Comparison of ENCODE assay signal across 28 cellular contexts in the genomic region with DNA sequence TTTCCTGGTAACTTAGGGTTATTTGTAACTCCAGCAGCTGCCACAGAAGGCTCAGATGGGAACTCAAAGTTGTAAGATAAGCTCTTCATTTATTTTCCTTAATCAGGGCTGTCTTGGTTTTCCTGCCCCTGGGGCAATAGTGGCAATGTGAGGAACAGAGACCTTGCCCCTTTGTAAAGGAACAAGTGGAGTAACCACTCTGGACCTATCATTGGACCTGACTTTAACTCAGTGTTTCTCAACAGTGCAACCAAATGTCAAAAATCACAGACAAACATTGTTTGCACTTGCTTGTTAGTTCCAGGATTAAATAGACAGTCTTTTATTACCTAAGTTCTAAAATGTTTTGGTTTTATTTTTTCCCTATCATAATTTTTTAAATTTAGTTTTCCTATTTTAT. TPM values are rescaled to one million over a fixed set of nuclear protein-coding genes. Genes with fewer than 3 reads are reported as not detected.
"Had no signal": no experiment of that assay in that cellular context is flagged by ENCODE, and none has a peak within 500 bp of the region (broad histone marks: within the 10 kb centered on the region; RNA-seq: fewer than 3 reads in every experiment).

No MANE protein-coding gene starts in this region.

- H3K27me3 ChIP-seq: colonic mucosa, dorsolateral prefrontal cortex, esophagus muscularis mucosa, esophagus squamous epithelium, foreskin keratinocyte, gastrocnemius medialis, gastroesophageal sphincter, heart left ventricle, heart right ventricle had no signal

- H3K4me3 ChIP-seq: colonic mucosa, coronary artery, dorsolateral prefrontal cortex, esophagus muscularis mucosa, esophagus squamous epithelium, gastrocnemius medialis, gastroesophageal sphincter, heart left ventricle, heart right ventricle had no signal

- H3K4me1 ChIP-seq: colonic mucosa, foreskin keratinocyte, gastrocnemius medialis, gastroesophageal sphincter had no signal

- FAIRE-seq: endothelial cell of umbilical vein, frontal cortex had no signal

- H3K36me3 ChIP-seq: colonic mucosa, esophagus muscularis mucosa, esophagus squamous epithelium, gastrocnemius medialis, gastroesophageal sphincter, heart left ventricle, heart right ventricle had no signal

- H3K9me3 ChIP-seq: colonic mucosa, esophagus muscularis mucosa, esophagus squamous epithelium, gastrocnemius medialis, gastroesophageal sphincter, heart left ventricle, heart right ventricle had no signal

- DNase-seq: colonic mucosa; cortex of kidney; dermis blood vessel endothelial cell; dorsolateral prefrontal cortex; effector CD4-positive, alpha-beta T cell; effector CD8-positive, alpha-beta T cell; effector memory CD4-positive, alpha-beta T cell; effector memory CD8-positive, alpha-beta T cell; endodermal cell; erythroblast; esophagus squamous epithelium; foreskin fibroblast; foreskin keratinocyte; foreskin melanocyte; gastrocnemius medialis; glutamatergic neuron; head of caudate nucleus; heart left ventricle; heart right ventricle had no signal

- H3K27ac ChIP-seq: colonic mucosa, coronary artery, dorsolateral prefrontal cortex, epithelial cell of prostate, esophagus muscularis mucosa, esophagus squamous epithelium, foreskin keratinocyte, gastrocnemius medialis, gastroesophageal sphincter, heart left ventricle, heart right ventricle had no signal

- ATAC-seq: effector memory CD8-positive, alpha-beta T cell; esophagus mucosa; foreskin keratinocyte; gastrocnemius medialis; gastroesophageal sphincter; heart left ventricle; heart right ventricle had no signal

RNA-seq across cellular contexts. Expression of a gene that starts 2.8 kb away (rescaled TPM):
- total RNA-seq: dermis blood vessel endothelial cell, endodermal cell, endothelial cell of umbilical vein, epithelial cell of proximal tubule, foreskin keratinocyte, frontal cortex, glomerular endothelial cell had no signal
- polyA plus RNA-seq: endothelial cell of umbilical vein, foreskin keratinocyte had no signal
